ENCODE assay signal across 2 cellular contexts in the genomic region with DNA sequence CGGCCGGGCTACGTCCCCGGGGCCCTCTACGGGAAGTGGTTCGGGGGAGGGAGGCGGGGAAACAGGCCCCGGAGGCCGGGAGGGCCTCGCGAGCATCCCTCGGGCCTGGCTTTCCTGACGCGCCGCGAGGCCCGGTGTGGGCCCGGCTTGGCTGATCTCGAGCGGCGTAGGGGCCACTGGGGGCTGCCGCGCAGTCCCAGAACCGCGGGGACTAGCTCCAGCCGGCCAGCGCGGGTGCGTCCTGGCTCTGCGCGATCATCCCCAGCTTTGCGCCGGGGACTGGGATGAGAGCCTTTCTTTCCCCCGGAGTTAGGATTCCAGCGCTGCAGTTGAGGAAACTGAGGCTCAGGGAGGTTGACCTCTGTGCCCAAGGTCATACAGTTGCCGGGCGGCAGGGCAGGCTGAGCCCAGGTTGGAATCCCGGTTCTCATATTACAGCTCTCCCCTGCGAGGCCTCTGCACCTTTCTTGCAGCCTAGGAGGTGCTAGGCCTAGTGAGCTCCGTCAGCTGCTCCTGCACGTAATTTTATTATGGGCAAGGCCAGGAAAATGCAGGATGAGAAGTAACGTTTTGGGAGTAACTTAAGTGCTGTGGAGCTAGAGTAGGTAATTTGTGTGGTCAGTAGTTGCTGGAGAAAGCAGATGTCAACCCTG.
TF ChIP-seq lines count a peak whose summit lies in the region.

No MANE protein-coding gene starts in this region.

TF ChIP-seq in HEK293, 187 proteins besides CTCF, POLR2A, EP300 and RAD21 (continued from another document and continues in another):
- TF ChIP-seq ZNF366 (tag by site-specific recombination; conservative IDR thresholded peaks at IDR 0.05), result no peak
- no peak for TF ChIP-seq ZNF600 (tag by site-specific recombination; IDR thresholded peaks at IDR 0.05)
- TF ChIP-seq BCL11B (tag by site-specific recombination; IDR thresholded peaks at IDR 0.05; ENCODE audit: low read depth), result no peak
- TF ChIP-seq ZNF785 (tag by site-specific recombination; IDR thresholded peaks at IDR 0.05), result no peak
- no peak for TF ChIP-seq ZNF155 (tag by site-specific recombination; IDR thresholded peaks at IDR 0.05)
- no peak for TF ChIP-seq ZNF266 (tag by site-specific recombination; IDR thresholded peaks at IDR 0.05; ENCODE audit: low read depth)
- no peak for TF ChIP-seq ZNF416 (tag by site-specific recombination; IDR thresholded peaks at IDR 0.05)
- no peak for TF ChIP-seq EGR2 (tag by site-specific recombination; IDR thresholded peaks at IDR 0.05; ENCODE audit: low read depth)
- TF ChIP-seq, protein P1, sequence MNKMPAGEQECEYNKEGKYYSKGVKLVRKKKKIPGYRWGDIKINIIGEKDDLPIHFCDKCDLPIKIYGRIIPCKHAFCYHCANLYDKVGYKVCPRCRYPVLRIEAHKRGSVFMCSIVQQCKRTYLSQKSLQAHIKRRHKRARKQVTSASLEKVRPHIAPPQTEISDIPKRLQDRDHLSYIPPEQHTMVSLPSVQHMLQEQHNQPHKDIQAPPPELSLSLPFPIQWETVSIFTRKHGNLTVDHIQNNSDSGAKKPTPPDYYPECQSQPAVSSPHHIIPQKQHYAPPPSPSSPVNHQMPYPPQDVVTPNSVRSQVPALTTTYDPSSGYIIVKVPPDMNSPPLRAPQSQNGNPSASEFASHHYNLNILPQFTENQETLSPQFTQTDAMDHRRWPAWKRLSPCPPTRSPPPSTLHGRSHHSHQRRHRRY (tag by site-specific recombination; IDR thresholded peaks at IDR 0.05), result no peak
- peak; percentile 45; the same call in 1 of the 2 replicates for TF ChIP-seq ZFP37 (tag by site-specific recombination; IDR thresholded peaks at IDR 0.05)
- peak; percentile 19; the same call in 1 of the 2 replicates for TF ChIP-seq ZNF777 (tag by site-specific recombination; IDR thresholded peaks at IDR 0.05; ENCODE audit: borderline replicate concordance)
- TF ChIP-seq, protein P2, sequence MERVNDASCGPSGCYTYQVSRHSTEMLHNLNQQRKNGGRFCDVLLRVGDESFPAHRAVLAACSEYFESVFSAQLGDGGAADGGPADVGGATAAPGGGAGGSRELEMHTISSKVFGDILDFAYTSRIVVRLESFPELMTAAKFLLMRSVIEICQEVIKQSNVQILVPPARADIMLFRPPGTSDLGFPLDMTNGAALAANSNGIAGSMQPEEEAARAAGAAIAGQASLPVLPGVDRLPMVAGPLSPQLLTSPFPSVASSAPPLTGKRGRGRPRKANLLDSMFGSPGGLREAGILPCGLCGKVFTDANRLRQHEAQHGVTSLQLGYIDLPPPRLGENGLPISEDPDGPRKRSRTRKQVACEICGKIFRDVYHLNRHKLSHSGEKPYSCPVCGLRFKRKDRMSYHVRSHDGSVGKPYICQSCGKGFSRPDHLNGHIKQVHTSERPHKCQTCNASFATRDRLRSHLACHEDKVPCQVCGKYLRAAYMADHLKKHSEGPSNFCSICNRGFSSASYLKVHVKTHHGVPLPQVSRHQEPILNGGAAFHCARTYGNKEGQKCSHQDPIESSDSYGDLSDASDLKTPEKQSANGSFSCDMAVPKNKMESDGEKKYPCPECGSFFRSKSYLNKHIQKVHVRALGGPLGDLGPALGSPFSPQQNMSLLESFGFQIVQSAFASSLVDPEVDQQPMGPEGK (tag by site-specific recombination; IDR thresholded peaks at IDR 0.05), result peak; percentile 50
- TF ChIP-seq ZNF623 (tag by site-specific recombination; IDR thresholded peaks at IDR 0.05), result no peak
- TF ChIP-seq YY2 (tag by site-specific recombination; IDR thresholded peaks at IDR 0.05), result no peak
- TF ChIP-seq ZNF248 (tag by site-specific recombination; IDR thresholded peaks at IDR 0.05), result no peak
- TF ChIP-seq ZNF560 (tag by site-specific recombination; IDR thresholded peaks at IDR 0.05; ENCODE audit: borderline replicate concordance), result no peak
- no peak for TF ChIP-seq ZNF169 (tag by site-specific recombination; IDR thresholded peaks at IDR 0.05)
- TF ChIP-seq, protein P3, sequence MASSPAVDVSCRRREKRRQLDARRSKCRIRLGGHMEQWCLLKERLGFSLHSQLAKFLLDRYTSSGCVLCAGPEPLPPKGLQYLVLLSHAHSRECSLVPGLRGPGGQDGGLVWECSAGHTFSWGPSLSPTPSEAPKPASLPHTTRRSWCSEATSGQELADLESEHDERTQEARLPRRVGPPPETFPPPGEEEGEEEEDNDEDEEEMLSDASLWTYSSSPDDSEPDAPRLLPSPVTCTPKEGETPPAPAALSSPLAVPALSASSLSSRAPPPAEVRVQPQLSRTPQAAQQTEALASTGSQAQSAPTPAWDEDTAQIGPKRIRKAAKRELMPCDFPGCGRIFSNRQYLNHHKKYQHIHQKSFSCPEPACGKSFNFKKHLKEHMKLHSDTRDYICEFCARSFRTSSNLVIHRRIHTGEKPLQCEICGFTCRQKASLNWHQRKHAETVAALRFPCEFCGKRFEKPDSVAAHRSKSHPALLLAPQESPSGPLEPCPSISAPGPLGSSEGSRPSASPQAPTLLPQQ (tag by site-specific recombination; IDR thresholded peaks at IDR 0.05), result peak; percentile 78
- no peak for TF ChIP-seq ZNF596 (tag by site-specific recombination; IDR thresholded peaks at IDR 0.05)
- TF ChIP-seq MEIS1 (CRISPR knock-in tag; IDR thresholded peaks at IDR 0.05; ENCODE audit: borderline replicate concordance), result no peak
- TF ChIP-seq, protein P4, sequence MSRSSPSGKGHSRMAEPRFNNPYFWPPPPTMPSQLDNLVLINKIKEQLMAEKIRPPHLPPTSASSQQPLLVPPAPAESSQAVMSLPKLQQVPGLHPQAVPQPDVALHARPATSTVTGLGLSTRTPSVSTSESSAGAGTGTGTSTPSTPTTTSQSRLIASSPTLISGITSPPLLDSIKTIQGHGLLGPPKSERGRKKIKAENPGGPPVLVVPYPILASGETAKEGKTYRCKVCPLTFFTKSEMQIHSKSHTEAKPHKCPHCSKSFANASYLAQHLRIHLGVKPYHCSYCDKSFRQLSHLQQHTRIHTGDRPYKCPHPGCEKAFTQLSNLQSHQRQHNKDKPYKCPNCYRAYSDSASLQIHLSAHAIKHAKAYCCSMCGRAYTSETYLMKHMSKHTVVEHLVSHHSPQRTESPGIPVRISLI (tag by site-specific recombination; IDR thresholded peaks at IDR 0.05), result no peak
- no peak for TF ChIP-seq ZNF112 (tag by site-specific recombination; IDR thresholded peaks at IDR 0.05)
- no peak for TF ChIP-seq ZNF2 (tag by site-specific recombination; IDR thresholded peaks at IDR 0.05)
- peak; percentile 40 for TF ChIP-seq GLIS1 (tag by site-specific recombination; IDR thresholded peaks at IDR 0.05)
- no peak; the same call in 1 of the 2 replicates for TF ChIP-seq KLF1 (tag by site-specific recombination; IDR thresholded peaks at IDR 0.05)
- TF ChIP-seq ZNF404 (tag by site-specific recombination; IDR thresholded peaks at IDR 0.05), result no peak
- TF ChIP-seq ZNF548 (tag by site-specific recombination; IDR thresholded peaks at IDR 0.05), result no peak
- TF ChIP-seq ZNF133 (tag by site-specific recombination; IDR thresholded peaks at IDR 0.05), result no peak
- TF ChIP-seq, protein P5, sequence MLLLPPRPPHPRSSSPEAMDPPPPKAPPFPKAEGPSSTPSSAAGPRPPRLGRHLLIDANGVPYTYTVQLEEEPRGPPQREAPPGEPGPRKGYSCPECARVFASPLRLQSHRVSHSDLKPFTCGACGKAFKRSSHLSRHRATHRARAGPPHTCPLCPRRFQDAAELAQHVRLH (tag by site-specific recombination; IDR thresholded peaks at IDR 0.05), result no peak
- peak; percentile 46 for TF ChIP-seq GLIS2 (tag by site-specific recombination; IDR thresholded peaks at IDR 0.05)
- no peak for TF ChIP-seq GFI1B (tag by site-specific recombination; IDR thresholded peaks at IDR 0.05)

TF ChIP-seq in liver, 16 proteins besides CTCF, POLR2A, EP300 and RAD21 (continued from another document):
- TF ChIP-seq, protein P6, sequence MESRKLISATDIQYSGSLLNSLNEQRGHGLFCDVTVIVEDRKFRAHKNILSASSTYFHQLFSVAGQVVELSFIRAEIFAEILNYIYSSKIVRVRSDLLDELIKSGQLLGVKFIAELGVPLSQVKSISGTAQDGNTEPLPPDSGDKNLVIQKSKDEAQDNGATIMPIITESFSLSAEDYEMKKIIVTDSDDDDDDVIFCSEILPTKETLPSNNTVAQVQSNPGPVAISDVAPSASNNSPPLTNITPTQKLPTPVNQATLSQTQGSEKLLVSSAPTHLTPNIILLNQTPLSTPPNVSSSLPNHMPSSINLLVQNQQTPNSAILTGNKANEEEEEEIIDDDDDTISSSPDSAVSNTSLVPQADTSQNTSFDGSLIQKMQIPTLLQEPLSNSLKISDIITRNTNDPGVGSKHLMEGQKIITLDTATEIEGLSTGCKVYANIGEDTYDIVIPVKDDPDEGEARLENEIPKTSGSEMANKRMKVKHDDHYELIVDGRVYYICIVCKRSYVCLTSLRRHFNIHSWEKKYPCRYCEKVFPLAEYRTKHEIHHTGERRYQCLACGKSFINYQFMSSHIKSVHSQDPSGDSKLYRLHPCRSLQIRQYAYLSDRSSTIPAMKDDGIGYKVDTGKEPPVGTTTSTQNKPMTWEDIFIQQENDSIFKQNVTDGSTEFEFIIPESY (IDR thresholded peaks at IDR 0.05), result no peak
- TF ChIP-seq, protein P7, sequence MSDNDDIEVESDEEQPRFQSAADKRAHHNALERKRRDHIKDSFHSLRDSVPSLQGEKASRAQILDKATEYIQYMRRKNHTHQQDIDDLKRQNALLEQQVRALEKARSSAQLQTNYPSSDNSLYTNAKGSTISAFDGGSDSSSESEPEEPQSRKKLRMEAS (IDR thresholded peaks at IDR 0.05), result no peak
- TF ChIP-seq FOXA2 (IDR thresholded peaks at IDR 0.05), result no peak
- no peak for TF ChIP-seq YY1 (IDR thresholded peaks at IDR 0.05)
- TF ChIP-seq GABPA (IDR thresholded peaks at IDR 0.05 in 1 of 2, conservative IDR thresholded peaks at IDR 0.05 in 1 of 2), result no peak
- TF ChIP-seq HNF4G (IDR thresholded peaks at IDR 0.05), result no peak
- TF ChIP-seq FOXA1 (IDR thresholded peaks at IDR 0.05), result no peak
- TF ChIP-seq, protein P8, sequence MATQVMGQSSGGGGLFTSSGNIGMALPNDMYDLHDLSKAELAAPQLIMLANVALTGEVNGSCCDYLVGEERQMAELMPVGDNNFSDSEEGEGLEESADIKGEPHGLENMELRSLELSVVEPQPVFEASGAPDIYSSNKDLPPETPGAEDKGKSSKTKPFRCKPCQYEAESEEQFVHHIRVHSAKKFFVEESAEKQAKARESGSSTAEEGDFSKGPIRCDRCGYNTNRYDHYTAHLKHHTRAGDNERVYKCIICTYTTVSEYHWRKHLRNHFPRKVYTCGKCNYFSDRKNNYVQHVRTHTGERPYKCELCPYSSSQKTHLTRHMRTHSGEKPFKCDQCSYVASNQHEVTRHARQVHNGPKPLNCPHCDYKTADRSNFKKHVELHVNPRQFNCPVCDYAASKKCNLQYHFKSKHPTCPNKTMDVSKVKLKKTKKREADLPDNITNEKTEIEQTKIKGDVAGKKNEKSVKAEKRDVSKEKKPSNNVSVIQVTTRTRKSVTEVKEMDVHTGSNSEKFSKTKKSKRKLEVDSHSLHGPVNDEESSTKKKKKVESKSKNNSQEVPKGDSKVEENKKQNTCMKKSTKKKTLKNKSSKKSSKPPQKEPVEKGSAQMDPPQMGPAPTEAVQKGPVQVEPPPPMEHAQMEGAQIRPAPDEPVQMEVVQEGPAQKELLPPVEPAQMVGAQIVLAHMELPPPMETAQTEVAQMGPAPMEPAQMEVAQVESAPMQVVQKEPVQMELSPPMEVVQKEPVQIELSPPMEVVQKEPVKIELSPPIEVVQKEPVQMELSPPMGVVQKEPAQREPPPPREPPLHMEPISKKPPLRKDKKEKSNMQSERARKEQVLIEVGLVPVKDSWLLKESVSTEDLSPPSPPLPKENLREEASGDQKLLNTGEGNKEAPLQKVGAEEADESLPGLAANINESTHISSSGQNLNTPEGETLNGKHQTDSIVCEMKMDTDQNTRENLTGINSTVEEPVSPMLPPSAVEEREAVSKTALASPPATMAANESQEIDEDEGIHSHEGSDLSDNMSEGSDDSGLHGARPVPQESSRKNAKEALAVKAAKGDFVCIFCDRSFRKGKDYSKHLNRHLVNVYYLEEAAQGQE (IDR thresholded peaks at IDR 0.05), result peak; percentile 4
- TF ChIP-seq TAF1 (conservative IDR thresholded peaks at IDR 0.05), result no peak
- no peak for TF ChIP-seq JUND (IDR thresholded peaks at IDR 0.05)
- no peak for TF ChIP-seq NR2F2 (IDR thresholded peaks at IDR 0.05)
TF ChIP-seq in liver: peak in this region for 2.
